13 cellular contexts compared by ENCODE assay signal in genomic region chr7:460374-461117, GRCh38. TPM values are rescaled to one million over a fixed set of nuclear protein-coding genes. Genes with fewer than 3 reads are reported as not detected.
DNase-seq lines count a peak whose midpoint lies in the region; ATAC-seq and TF ChIP-seq lines count a peak whose summit lies in the region.
"Had no signal": no experiment of that assay in that cellular context is flagged by ENCODE, and none has a peak within 500 bp of the region (broad histone marks: within the 10 kb centered on the region; RNA-seq: fewer than 3 reads in every experiment).

No MANE protein-coding gene starts in this region.

- no peak overlapping the region for H3K9ac ChIP-seq in smooth muscle cell (ENCODE audit: low read depth)
- H3K9ac ChIP-seq in MM.1S (ENCODE audit: low read length): no peak overlapping the region

- H3K4me2 ChIP-seq in smooth muscle cell (peak overlapping the region; percentile 70), MM.1S (ENCODE audit: low read depth, low read length) (no peak overlapping the region)

- H3K4me1 ChIP-seq in smooth muscle cell (ENCODE audit: low read depth) (peaks cover 14% of the 10 kb centered on the region), MM.1S (ENCODE audit: low read length) (no peaks in the 10 kb centered on the region)

- no peak for TF ChIP-seq CTCF in smooth muscle cell (IDR thresholded peaks at IDR 0.05; ENCODE audit: borderline replicate concordance, insufficient read depth, poor library complexity, severe bottlenecking)
- no peak for TF ChIP-seq CTCF in MM.1S (IDR thresholded peaks at IDR 0.05; ENCODE audit: low read length)

- peak overlapping the region; percentile 76 for H3K27ac ChIP-seq in smooth muscle cell (ENCODE audit: low read depth)
- H3K27ac ChIP-seq in MM.1S (ENCODE audit: low read length): no peak overlapping the region

- H3K27me3 ChIP-seq in smooth muscle cell (ENCODE audit: low read depth): no peaks in the 10 kb centered on the region
- no peaks in the 10 kb centered on the region for H3K27me3 ChIP-seq in MM.1S (replicated peaks; ENCODE audit: insufficient read depth, low read length)

- no peaks in the 10 kb centered on the region for H3K9me2 ChIP-seq in MM.1S (replicated peaks; ENCODE audit: insufficient read depth, low read length)

- no peaks in the 10 kb centered on the region for H3K9me3 ChIP-seq in smooth muscle cell (replicated peaks; ENCODE audit: low read depth)
- H3K9me3 ChIP-seq in MM.1S (replicated peaks; ENCODE audit: insufficient read depth, low read length): no peaks in the 10 kb centered on the region

- no peak overlapping the region for H2AFZ ChIP-seq in smooth muscle cell (ENCODE audit: low read depth)
- H2AFZ ChIP-seq in MM.1S (ENCODE audit: low read length): no peak overlapping the region

- H3K79me2 ChIP-seq in smooth muscle cell (ENCODE audit: low read depth) (no peaks in the 10 kb centered on the region), MM.1S (ENCODE audit: low read length) (no peaks in the 10 kb centered on the region)

- WGBS in smooth muscle cell (ENCODE audit: low lambda C conversion rate): 23% methylated on average over 26 of the region's 26 CpGs

- no peaks in the 10 kb centered on the region for H4K20me1 ChIP-seq in smooth muscle cell (ENCODE audit: low read depth)
- H4K20me1 ChIP-seq in MM.1S (ENCODE audit: insufficient read depth, low read length): no peaks in the 10 kb centered on the region

- no peak overlapping the region for H3K4me3 ChIP-seq in smooth muscle cell
- no peak overlapping the region for H3K4me3 ChIP-seq in MM.1S (ENCODE audit: low read length)

- H3K36me3 ChIP-seq in smooth muscle cell (ENCODE audit: low read depth) (no peaks in the 10 kb centered on the region), MM.1S (replicated peaks; ENCODE audit: insufficient read depth, low read length) (no peaks in the 10 kb centered on the region)

- DNase-seq in HuH-7.5 (ENCODE audit: low spot score): peak; percentile 93
- DNase-seq in dermis microvascular lymphatic vessel endothelial cell (ENCODE audit: low read depth in 2 of 2): peak; percentile 48 to 57
- DNase-seq in left kidney (ENCODE audit: low read depth, low spot score): peak; percentile 88
- no peak for DNase-seq in smooth muscle cell (lab: John Stamatoyannopoulos, UW; ENCODE audit: unreplicated experiment)
- DNase-seq in MM.1S: no peak
- DNase-seq in stimulated activated CD4-positive, alpha-beta T cell treated with anti-CD3 and anti-CD28 coated beads, Interleukin-15, amount 100 ng/mL, for 24 hours: no peak
- DNase-seq: activated CD4-positive, alpha-beta T cell treated with anti-CD3 and anti-CD28 coated beads, Interleukin-2, amount 10 ng/mL, durations not matched to agents 7 days and 5 days; activated naive CD8-positive, alpha-beta T cell treated with anti-CD3 and anti-CD28 coated beads, Interleukin-2, amount 10 ng/mL, durations not matched to agents 7 days and 5 days; naive B cell; NCI-H1694; RPMI8226 had no signal

- H3F3A ChIP-seq in smooth muscle cell (ENCODE audit: low read depth) (peaks cover 12% of the 10 kb centered on the region), MM.1S (ENCODE audit: insufficient read depth, low read length) (no peaks in the 10 kb centered on the region)

- ATAC-seq in HG02678 (IDR thresholded peaks at IDR 0.05; ENCODE audit: unreplicated experiment) (no peak), HG02981 (IDR thresholded peaks at IDR 0.05; ENCODE audit: unreplicated experiment) (no peak)

RNA-seq across cellular contexts. Expression of gene PDGFA, which starts 59.1 kb away (rescaled TPM):
- 53.9 and 81.2 TPM in 2 replicates for total RNA-seq in dermis microvascular lymphatic vessel endothelial cell
- 68.1 and 97.2 TPM in 2 replicates for total RNA-seq in smooth muscle cell
- 32.0 and 33.7 TPM in 2 replicates for polyA plus RNA-seq in smooth muscle cell

Comparison
In these comparisons a context has a peak if more than half of its experiments do, and no peak if none do; other contexts are left out.
1. DNase-seq: peak in HuH-7.5 (single experiment), dermis microvascular lymphatic vessel endothelial cell (2 of 2) and left kidney (single experiment); none in smooth muscle cell (single experiment), MM.1S (single experiment) and stimulated activated CD4-positive, alpha-beta T cell treated with anti-CD3 and anti-CD28 coated beads, Interleukin-15, amount 100 ng/mL, for 24 hours (single experiment).